ENCODE assay signal across 8 cellular contexts in the genomic region with DNA sequence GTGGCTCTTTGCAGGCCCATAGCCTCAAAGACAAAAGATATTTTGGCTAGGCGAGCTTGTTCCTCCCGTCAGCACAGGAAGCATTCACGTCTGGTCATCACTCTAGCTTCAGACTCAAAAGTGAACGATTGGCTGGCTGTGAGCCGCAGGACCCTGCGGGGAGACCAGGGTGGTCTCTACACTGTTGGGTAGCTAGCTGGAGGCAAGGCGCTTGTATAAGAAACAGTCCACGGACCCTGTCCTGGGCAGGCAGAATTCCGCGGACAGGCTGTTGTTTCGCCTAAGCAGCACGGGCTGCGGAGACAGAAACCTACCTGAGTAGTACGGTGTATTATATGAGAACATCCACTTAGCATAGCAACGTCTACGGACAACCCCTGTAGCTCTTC. TPM values are rescaled to one million over a fixed set of nuclear protein-coding genes. Genes with fewer than 3 reads are reported as not detected.
DNase-seq lines count a peak whose midpoint lies in the region; ATAC-seq and TF ChIP-seq lines count a peak whose summit lies in the region.

No MANE protein-coding gene starts in this region.

- peaks cover 4% of the 10 kb centered on the region; the same call in 1 of the 2 replicates for H3K27me3 ChIP-seq in Karpas-422 (ENCODE audit: low read length)
- no peaks in the 10 kb centered on the region for H3K27me3 ChIP-seq in dorsolateral prefrontal cortex

- ATAC-seq in GM21526 (IDR thresholded peaks at IDR 0.05; ENCODE audit: low FRiP score, unreplicated experiment) = peak; percentile 23

- H2AFZ ChIP-seq in Karpas-422 (ENCODE audit: low read length) = no peak overlapping the region

- peaks cover 13% of the 10 kb centered on the region; the same call in 1 of the 2 replicates for H3K79me2 ChIP-seq in Karpas-422 (ENCODE audit: low read length)

- peak overlapping the region; percentile 58 for H3K4me2 ChIP-seq in Karpas-422 (ENCODE audit: low read depth, low read length, poor library complexity, severe bottlenecking)

- TF ChIP-seq CTCF in dorsolateral prefrontal cortex (IDR thresholded peaks at IDR 0.05 in 54 of 56, conservative IDR thresholded peaks at IDR 0.05 in 2 of 56; ENCODE audit: low read depth in 1 of 56, partially characterized antibody in 56 of 56) (no peak), nephron progenitor cell (IDR thresholded peaks at IDR 0.05) (no peak)

- H3K27ac ChIP-seq in Karpas-422 (ENCODE audit: low read length) = no peak overlapping the region
- H3K27ac ChIP-seq in dorsolateral prefrontal cortex = peak overlapping the region in 50 of 59 donors; percentile 31 to 94 (median 78)

- no peaks in the 10 kb centered on the region for H3K9me2 ChIP-seq in Karpas-422 (replicated peaks; ENCODE audit: insufficient read depth, low read length)

- peaks cover 69% of the 10 kb centered on the region for H3K4me1 Mint-ChIP-seq in nephron progenitor cell

- DNase-seq in Karpas-422 (no peak), dorsolateral prefrontal cortex (no peak), nephron progenitor cell (peak; percentile 52), NCI-H2171 treated with DMSO at 0.1 percent for 48 hours (lab: John Stamatoyannopoulos, UW) (no peak), NCI-H345 treated with DMSO at 0.1 percent for 48 hours (lab: John Stamatoyannopoulos, UW; ENCODE audit: unreplicated experiment) (no peak), NCI-H187 (lab: John Stamatoyannopoulos, UW) (no peak)

- peak overlapping the region; percentile 99 for H3K4me3 Mint-ChIP-seq in nephron progenitor cell

- H3K4me1 ChIP-seq in Karpas-422 (ENCODE audit: low read length) = peaks cover 38% of the 10 kb centered on the region

- peaks cover 4% of the 10 kb centered on the region for H3K9me3 Mint-ChIP-seq in nephron progenitor cell

- H3K4me3 ChIP-seq in GM08714 (ENCODE audit: low read length) = peak overlapping the region; percentile 69
- H3K4me3 ChIP-seq in Karpas-422 (ENCODE audit: low read length) = peak overlapping the region; percentile 52; the same call in 1 of the 2 replicates
- peak overlapping the region; percentile 48 to 98 (median 84) for H3K4me3 ChIP-seq in dorsolateral prefrontal cortex

- no peaks in the 10 kb centered on the region for H3K9me3 ChIP-seq in Karpas-422 (ENCODE audit: low read length)

- intact Hi-C loops in dorsolateral prefrontal cortex (cut with DNase I) = loop anchor here in 1 of 2 donors (10.0 kb wide), 1 partner anchor 221 kb away; no protein-coding TSS in a partner anchor

- H3K27me3 Mint-ChIP-seq in nephron progenitor cell (ENCODE audit: low read depth, poor library complexity) = peaks cover 6% of the 10 kb centered on the region

- H3K36me3 ChIP-seq in Karpas-422 (ENCODE audit: insufficient read depth, low read length) = peaks cover 2% of the 10 kb centered on the region; the same call in 1 of the 2 replicates

- H4K20me1 ChIP-seq in Karpas-422 (ENCODE audit: insufficient read depth, low read depth, low read length) = no peaks in the 10 kb centered on the region

- H3K36me3 Mint-ChIP-seq in nephron progenitor cell (ENCODE audit: low read depth) = no peaks in the 10 kb centered on the region

- no peak overlapping the region for H3K9ac ChIP-seq in Karpas-422 (ENCODE audit: low read length)

- peak overlapping the region; percentile 99 for H3K27ac Mint-ChIP-seq in nephron progenitor cell

RNA-seq across cellular contexts. Expression of gene WBP11, which starts 29.6 kb away (rescaled TPM):
- total RNA-seq in Karpas-422 (2014; rRNA removed; shearing (Covaris generic); ENCODE audit: low replicate concordance) = 22.5 and 22.7 TPM in 2 replicates
- 10 to 100 TPM; 27.9 to 83.0 (median 52.0) TPM for total RNA-seq in dorsolateral prefrontal cortex

RNA-seq across cellular contexts. Expression of gene C12orf60, which starts 29.8 kb away (rescaled TPM):
- 0.52 and 0.69 TPM in 2 replicates for total RNA-seq in Karpas-422 (2014; rRNA removed; shearing (Covaris generic); ENCODE audit: low replicate concordance)
- 1 to 10 TPM in 118 of 120 experiments, under 1 TPM in 2; 0.86 to 6.0 (median 2.5) TPM for total RNA-seq in dorsolateral prefrontal cortex

RNA-seq across cellular contexts. Expression of gene SMCO3, which starts 40.3 kb away (rescaled TPM):
- total RNA-seq in Karpas-422 (2014; rRNA removed; shearing (Covaris generic); ENCODE audit: low replicate concordance) = not detected in 2 replicates
- not detected for total RNA-seq in dorsolateral prefrontal cortex
